28 cellular contexts compared by ENCODE assay signal in the genomic region with DNA sequence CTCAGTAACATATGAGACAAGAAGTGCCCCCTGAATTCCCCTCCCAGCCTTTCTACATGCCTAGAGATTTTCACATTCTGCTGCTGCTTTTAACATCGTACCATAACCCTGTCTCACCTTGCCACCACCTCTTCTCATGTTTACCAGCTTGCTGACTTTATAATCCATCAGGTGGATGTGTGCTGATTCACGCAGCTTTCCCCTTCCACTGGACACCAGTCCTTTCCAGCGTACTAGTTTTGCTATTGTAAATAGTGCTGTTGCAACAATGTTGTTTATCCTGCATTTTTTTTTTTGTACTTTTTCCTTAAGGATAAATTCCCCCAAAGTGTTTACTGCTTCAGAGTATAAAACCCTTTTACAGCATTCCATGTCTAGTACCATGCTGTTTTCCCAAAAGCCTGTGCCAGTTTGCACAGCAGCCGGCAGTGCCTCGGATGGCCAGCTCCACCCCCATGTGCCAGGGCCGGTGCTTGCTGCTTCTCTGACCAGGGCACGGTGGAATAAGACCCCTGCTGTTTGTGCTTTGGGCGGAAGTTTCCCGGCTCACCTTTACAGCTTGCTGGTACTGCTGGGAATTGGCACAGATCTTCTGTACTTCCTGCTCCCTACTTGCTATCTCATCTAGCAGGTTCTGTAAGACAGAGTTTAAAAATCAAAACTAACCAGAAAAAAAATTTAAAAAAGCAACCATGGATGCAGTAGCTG. TPM values are rescaled to one million over a fixed set of nuclear protein-coding genes. Genes with fewer than 3 reads are reported as not detected.
DNase-seq lines count a peak whose midpoint lies in the region; ATAC-seq and TF ChIP-seq lines count a peak whose summit lies in the region.
"Had no signal": no experiment of that assay in that cellular context is flagged by ENCODE, and none has a peak within 500 bp of the region (broad histone marks: within the 10 kb centered on the region; RNA-seq: fewer than 3 reads in every experiment).

No MANE protein-coding gene starts in this region.

- no peaks in the 10 kb centered on the region for H3K9me3 Mint-ChIP-seq in activated CD8-positive, alpha-beta memory T cell treated with anti-CD3 and anti-CD28 coated beads, Interleukin-2, amount 10 ng/mL, durations not matched to agents 7 days and 5 days (ENCODE audit: low read depth)
- H3K9me3 Mint-ChIP-seq in glutamatergic neuron (ENCODE audit: unreplicated experiment) (peaks cover 9% of the 10 kb centered on the region), mesothelial cell of epicardium (no peaks in the 10 kb centered on the region)
- no peaks in the 10 kb centered on the region for H3K9me3 Mint-ChIP-seq in activated naive CD8-positive, alpha-beta T cell treated with anti-CD3 and anti-CD28 coated beads, Interleukin-2, amount 50 U/mL, for 24 hours

- 55% methylated on average over 9 of the region's 9 CpGs for WGBS in prostate gland

- DNase-seq in activated CD8-positive, alpha-beta memory T cell treated with anti-CD3 and anti-CD28 coated beads, Interleukin-2, amount 10 ng/mL, durations not matched to agents 7 days and 5 days: no peak
- DNase-seq in activated CD8-positive, alpha-beta memory T cell treated with anti-CD3 and anti-CD28 coated beads for 24 hours: no peak
- no peak for DNase-seq in RWPE1 (ENCODE audit: low spot score)
- no peak for DNase-seq in glutamatergic neuron
- peak; percentile 33 for DNase-seq in prostate gland (ENCODE audit: low spot score)
- DNase-seq in activated naive CD8-positive, alpha-beta T cell treated with anti-CD3 and anti-CD28 coated beads, Interleukin-2, amount 50 U/mL, for 24 hours: no peak
- no peak for DNase-seq in mesothelial cell of epicardium (ENCODE audit: low spot score in 2 of 2, unreplicated experiment in 2 of 2)
- DNase-seq: activated CD4-positive, alpha-beta T cell treated with anti-CD3 and anti-CD28 coated beads, Interleukin-2, amount 50 U/mL, for 1 hour; activated T-cell treated with anti-CD3 and anti-CD28 coated beads, Interleukin-2, amount 50 U/mL, for 48 hours; cerebellar nuclear complex; DMS 273 treated with DMSO at 0.1 percent for 48 hours; esophagus squamous epithelium; foreskin melanocyte; GOT3; kidney; midbrain; naive B cell; NCI-H1417 treated with DMSO at 0.1 percent for 48 hours; NCI-H2081 treated with DMSO at 0.1 percent for 48 hours; NCI-H774; stomach; T1000 had no signal

- no peak for TF ChIP-seq POLR2A in prostate gland (IDR thresholded peaks at IDR 0.05)

- H3K36me3 Mint-ChIP-seq in activated CD8-positive, alpha-beta memory T cell treated with anti-CD3 and anti-CD28 coated beads, Interleukin-2, amount 10 ng/mL, durations not matched to agents 7 days and 5 days: peaks cover 16% of the 10 kb centered on the region
- H3K36me3 Mint-ChIP-seq in glutamatergic neuron (ENCODE audit: unreplicated experiment): peaks cover 24% of the 10 kb centered on the region
- H3K36me3 Mint-ChIP-seq in activated naive CD8-positive, alpha-beta T cell treated with anti-CD3 and anti-CD28 coated beads, Interleukin-2, amount 50 U/mL, for 24 hours (ENCODE audit: low read depth): peaks cover 14% of the 10 kb centered on the region
- H3K36me3 Mint-ChIP-seq in mesothelial cell of epicardium: peaks cover 48% of the 10 kb centered on the region

- POLR2A ChIA-PET in RWPE1 (lab: Yijun Ruan, JAX; ENCODE audit: low non-redundant PET): no interaction called here

- TF ChIP-seq CTCF in RWPE1 (conservative IDR thresholded peaks at IDR 0.05; ENCODE audit: low read depth): no peak
- TF ChIP-seq CTCF in glutamatergic neuron (IDR thresholded peaks at IDR 0.05; ENCODE audit: partially characterized antibody, unreplicated experiment): no peak
- TF ChIP-seq CTCF in prostate gland (IDR thresholded peaks at IDR 0.05): no peak
- no peak for TF ChIP-seq CTCF in mesothelial cell of epicardium (IDR thresholded peaks at IDR 0.05; ENCODE audit: unreplicated experiment)

- peak overlapping the region; percentile 57 for H3K27ac ChIP-seq in RWPE1
- peak overlapping the region; percentile 1 to 42 for H3K27ac ChIP-seq in prostate gland
- H3K27ac ChIP-seq: esophagus squamous epithelium, HL-60, KMS-11, parathyroid adenoma, stomach, vagina had no signal

- no peaks in the 10 kb centered on the region for H3K9me3 ChIP-seq in prostate gland
- H3K9me3 ChIP-seq: esophagus squamous epithelium, stomach, vagina had no signal

- CTCF ChIA-PET in activated CD8-positive, alpha-beta memory T cell treated with anti-CD3 and anti-CD28 coated beads, Interleukin-2, amount 10 ng/mL, durations not matched to agents 7 days and 5 days (lab: Charles Lee): no interaction called here
- CTCF ChIA-PET in RWPE1 (lab: Yijun Ruan, JAX): no interaction called here

- no peak for ATAC-seq in activated CD8-positive, alpha-beta memory T cell treated with anti-CD3 and anti-CD28 coated beads, Interleukin-2, amount 10 ng/mL, durations not matched to agents 7 days and 5 days
- ATAC-seq in activated naive CD8-positive, alpha-beta T cell treated with anti-CD3 and anti-CD28 coated beads, Interleukin-2, amount 50 U/mL, for 24 hours: no peak
- ATAC-seq in HG03520 (IDR thresholded peaks at IDR 0.05; ENCODE audit: unreplicated experiment): no peak

- H3K27me3 Mint-ChIP-seq in activated CD8-positive, alpha-beta memory T cell treated with anti-CD3 and anti-CD28 coated beads, Interleukin-2, amount 10 ng/mL, durations not matched to agents 7 days and 5 days: no peaks in the 10 kb centered on the region
- H3K27me3 Mint-ChIP-seq in glutamatergic neuron (ENCODE audit: unreplicated experiment) (peaks cover 3% of the 10 kb centered on the region), mesothelial cell of epicardium (ENCODE audit: low read depth) (no peaks in the 10 kb centered on the region)
- no peaks in the 10 kb centered on the region for H3K27me3 Mint-ChIP-seq in activated naive CD8-positive, alpha-beta T cell treated with anti-CD3 and anti-CD28 coated beads, Interleukin-2, amount 50 U/mL, for 24 hours
- H3K27me3 Mint-ChIP-seq: naive B cell had no signal

- no peaks in the 10 kb centered on the region for H3K4me1 Mint-ChIP-seq in activated CD8-positive, alpha-beta memory T cell treated with anti-CD3 and anti-CD28 coated beads, Interleukin-2, amount 10 ng/mL, durations not matched to agents 7 days and 5 days
- H3K4me1 Mint-ChIP-seq in glutamatergic neuron (ENCODE audit: low read depth, unreplicated experiment) (peaks cover 32% of the 10 kb centered on the region), mesothelial cell of epicardium (peaks cover 11% of the 10 kb centered on the region)
- H3K4me1 Mint-ChIP-seq in activated naive CD8-positive, alpha-beta T cell treated with anti-CD3 and anti-CD28 coated beads, Interleukin-2, amount 50 U/mL, for 24 hours: no peaks in the 10 kb centered on the region

- intact Hi-C loops in prostate gland (cut with DNase I): no loop called here

- peak overlapping the region; percentile 32 for H3K27ac Mint-ChIP-seq in activated CD8-positive, alpha-beta memory T cell treated with anti-CD3 and anti-CD28 coated beads, Interleukin-2, amount 10 ng/mL, durations not matched to agents 7 days and 5 days
- H3K27ac Mint-ChIP-seq in glutamatergic neuron (ENCODE audit: unreplicated experiment) (peak overlapping the region; percentile 81), mesothelial cell of epicardium (no peak overlapping the region)
- H3K27ac Mint-ChIP-seq in activated naive CD8-positive, alpha-beta T cell treated with anti-CD3 and anti-CD28 coated beads, Interleukin-2, amount 50 U/mL, for 24 hours: no peak overlapping the region

- no peak overlapping the region for H3K4me3 Mint-ChIP-seq in activated CD8-positive, alpha-beta memory T cell treated with anti-CD3 and anti-CD28 coated beads, Interleukin-2, amount 10 ng/mL, durations not matched to agents 7 days and 5 days
- no peak overlapping the region for H3K4me3 Mint-ChIP-seq in glutamatergic neuron (ENCODE audit: unreplicated experiment)
- no peak overlapping the region for H3K4me3 Mint-ChIP-seq in activated naive CD8-positive, alpha-beta T cell treated with anti-CD3 and anti-CD28 coated beads, Interleukin-2, amount 50 U/mL, for 24 hours
- no peak overlapping the region for H3K4me3 Mint-ChIP-seq in mesothelial cell of epicardium
- H3K4me3 Mint-ChIP-seq: naive B cell had no signal

- H3K36me3 ChIP-seq in prostate gland: peaks cover 7 to 27% of the 10 kb centered on the region in 2 donors

- H3K4me1 ChIP-seq in prostate gland (replicated peaks): peaks cover 3% of the 10 kb centered on the region
- H3K4me1 ChIP-seq: parathyroid adenoma had no signal

- no peak overlapping the region for H3K4me3 ChIP-seq in prostate gland
- H3K4me3 ChIP-seq: esophagus squamous epithelium, smooth muscle cell, stomach, vagina had no signal

- no peaks in the 10 kb centered on the region for H3K27me3 ChIP-seq in prostate gland (replicated peaks; ENCODE audit: insufficient read depth)
- H3K27me3 ChIP-seq: esophagus squamous epithelium, stomach, vagina had no signal

RNA-seq across cellular contexts. Expression of a gene that starts 41.3 kb away (rescaled TPM):
- total RNA-seq in activated CD8-positive, alpha-beta memory T cell treated with anti-CD3 and anti-CD28 coated beads, Interleukin-2, amount 10 ng/mL, durations not matched to agents 7 days and 5 days: 10 to 100 TPM; 45.1 to 46.3 TPM
- total RNA-seq in glutamatergic neuron (ENCODE audit: unreplicated experiment) (34.3 TPM), prostate gland (10 to 100 TPM; 28.2 to 56.9 TPM), mesothelial cell of epicardium (37.2 to 40.5 TPM (median 39.7 TPM) in 3 replicates)

RNA-seq across cellular contexts. Expression of a gene that starts 41.5 kb away (rescaled TPM):
- total RNA-seq in activated CD8-positive, alpha-beta memory T cell treated with anti-CD3 and anti-CD28 coated beads, Interleukin-2, amount 10 ng/mL, durations not matched to agents 7 days and 5 days: 100 to 1,000 TPM in 1 of 2 experiments, 10 to 100 TPM in 1; 85.2 to 109 TPM
- total RNA-seq in glutamatergic neuron (ENCODE audit: unreplicated experiment) (133 TPM), prostate gland (10 to 100 TPM; 57.4 to 60.8 TPM), mesothelial cell of epicardium (96.6 to 105 TPM (median 104 TPM) in 3 replicates)

RNA-seq across cellular contexts. Expression of a gene that starts 48.4 kb away (rescaled TPM):
- under 1 TPM in 1 of 2 experiments, not detected in 1; 0.09 TPM for total RNA-seq in activated CD8-positive, alpha-beta memory T cell treated with anti-CD3 and anti-CD28 coated beads, Interleukin-2, amount 10 ng/mL, durations not matched to agents 7 days and 5 days
- total RNA-seq in glutamatergic neuron (ENCODE audit: unreplicated experiment) (4.7 TPM), prostate gland (10 to 100 TPM; 39.4 to 64.3 TPM), mesothelial cell of epicardium (36.0 to 37.1 TPM (median 36.8 TPM) in 3 replicates)

Comparison
In these comparisons a context has a peak if more than half of its experiments do, and no peak if none do; other contexts are left out.
1. H3K27ac Mint-ChIP-seq: peak in activated CD8-positive, alpha-beta memory T cell treated with anti-CD3 and anti-CD28 coated beads, Interleukin-2, amount 10 ng/mL, durations not matched to agents 7 days and 5 days (single experiment) and glutamatergic neuron (single experiment); none in activated naive CD8-positive, alpha-beta T cell treated with anti-CD3 and anti-CD28 coated beads, Interleukin-2, amount 50 U/mL, for 24 hours (single experiment) and mesothelial cell of epicardium (single experiment).